In genomic region chr9:33024966-33025571, GRCh38 we compare ENCODE assay signal across 1 cellular context.
TF ChIP-seq lines count a peak whose summit lies in the region.

DNAJA1 (plus strand) TSS chr9:33025273; CDS start chr9:33026485, 1,212 bp downstream.

TF ChIP-seq in HepG2, 621 proteins besides CTCF, POLR2A, EP300 and RAD21 (continued from another document and continues in another):
- no peak; the same call in 1 of the 2 replicates for TF ChIP-seq CREM (IDR thresholded peaks at IDR 0.05)
- no peak for TF ChIP-seq CREM (CRISPR knock-in tag; IDR thresholded peaks at IDR 0.05)
- no peak for TF ChIP-seq SNRNP70 (IDR thresholded peaks at IDR 0.05; ENCODE audit: low read depth, low read length)
- TF ChIP-seq RELA (CRISPR knock-in tag; IDR thresholded peaks at IDR 0.05): peak; percentile 23; the same call in 1 of the 2 replicates
- peak; percentile 49; the same call in 1 of the 2 replicates for TF ChIP-seq ZNF703 (CRISPR knock-in tag; IDR thresholded peaks at IDR 0.05; ENCODE audit: borderline replicate concordance)
- TF ChIP-seq ISL2 (CRISPR knock-in tag; IDR thresholded peaks at IDR 0.05): peak; percentile 75
- no peak for TF ChIP-seq HMG20A (CRISPR knock-in tag; IDR thresholded peaks at IDR 0.05; ENCODE audit: borderline replicate concordance)
- TF ChIP-seq ZNF367 (CRISPR knock-in tag; IDR thresholded peaks at IDR 0.05; ENCODE audit: borderline replicate concordance): no peak
- peak; percentile 85; the same call in 1 of the 2 replicates for TF ChIP-seq DMAP1 (CRISPR knock-in tag; IDR thresholded peaks at IDR 0.05)
- TF ChIP-seq TARDBP (CRISPR knock-in tag; IDR thresholded peaks at IDR 0.05): peak; percentile 78
- TF ChIP-seq, protein P1, sequence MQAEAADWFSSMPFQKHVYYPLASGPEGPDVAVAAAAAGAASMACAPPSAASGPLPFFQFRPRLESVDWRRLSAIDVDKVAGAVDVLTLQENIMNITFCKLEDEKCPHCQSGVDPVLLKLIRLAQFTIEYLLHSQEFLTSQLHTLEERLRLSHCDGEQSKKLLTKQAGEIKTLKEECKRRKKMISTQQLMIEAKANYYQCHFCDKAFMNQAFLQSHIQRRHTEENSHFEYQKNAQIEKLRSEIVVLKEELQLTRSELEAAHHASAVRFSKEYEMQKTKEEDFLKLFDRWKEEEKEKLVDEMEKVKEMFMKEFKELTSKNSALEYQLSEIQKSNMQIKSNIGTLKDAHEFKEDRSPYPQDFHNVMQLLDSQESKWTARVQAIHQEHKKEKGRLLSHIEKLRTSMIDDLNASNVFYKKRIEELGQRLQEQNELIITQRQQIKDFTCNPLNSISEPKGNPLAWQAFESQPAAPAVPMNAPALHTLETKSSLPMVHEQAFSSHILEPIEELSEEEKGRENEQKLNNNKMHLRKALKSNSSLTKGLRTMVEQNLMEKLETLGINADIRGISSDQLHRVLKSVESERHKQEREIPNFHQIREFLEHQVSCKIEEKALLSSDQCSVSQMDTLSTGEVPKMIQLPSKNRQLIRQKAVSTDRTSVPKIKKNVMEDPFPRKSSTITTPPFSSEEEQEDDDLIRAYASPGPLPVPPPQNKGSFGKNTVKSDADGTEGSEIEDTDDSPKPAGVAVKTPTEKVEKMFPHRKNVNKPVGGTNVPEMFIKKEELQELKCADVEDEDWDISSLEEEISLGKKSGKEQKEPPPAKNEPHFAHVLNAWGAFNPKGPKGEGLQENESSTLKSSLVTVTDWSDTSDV (CRISPR knock-in tag; IDR thresholded peaks at IDR 0.05): no peak
- TF ChIP-seq EZH2 (conservative IDR thresholded peaks at IDR 0.05; ENCODE audit: low read depth, low read length): no peak
- peak; percentile 46 for TF ChIP-seq MNT (IDR thresholded peaks at IDR 0.05)
- TF ChIP-seq ZNF224 (CRISPR knock-in tag; IDR thresholded peaks at IDR 0.05): no peak
- TF ChIP-seq ARHGAP35 (CRISPR knock-in tag; IDR thresholded peaks at IDR 0.05; ENCODE audit: borderline replicate concordance): peak; percentile 97
- TF ChIP-seq ZBED4 (CRISPR knock-in tag; IDR thresholded peaks at IDR 0.05; ENCODE audit: borderline replicate concordance): peak; percentile 66
- TF ChIP-seq, protein P2, sequence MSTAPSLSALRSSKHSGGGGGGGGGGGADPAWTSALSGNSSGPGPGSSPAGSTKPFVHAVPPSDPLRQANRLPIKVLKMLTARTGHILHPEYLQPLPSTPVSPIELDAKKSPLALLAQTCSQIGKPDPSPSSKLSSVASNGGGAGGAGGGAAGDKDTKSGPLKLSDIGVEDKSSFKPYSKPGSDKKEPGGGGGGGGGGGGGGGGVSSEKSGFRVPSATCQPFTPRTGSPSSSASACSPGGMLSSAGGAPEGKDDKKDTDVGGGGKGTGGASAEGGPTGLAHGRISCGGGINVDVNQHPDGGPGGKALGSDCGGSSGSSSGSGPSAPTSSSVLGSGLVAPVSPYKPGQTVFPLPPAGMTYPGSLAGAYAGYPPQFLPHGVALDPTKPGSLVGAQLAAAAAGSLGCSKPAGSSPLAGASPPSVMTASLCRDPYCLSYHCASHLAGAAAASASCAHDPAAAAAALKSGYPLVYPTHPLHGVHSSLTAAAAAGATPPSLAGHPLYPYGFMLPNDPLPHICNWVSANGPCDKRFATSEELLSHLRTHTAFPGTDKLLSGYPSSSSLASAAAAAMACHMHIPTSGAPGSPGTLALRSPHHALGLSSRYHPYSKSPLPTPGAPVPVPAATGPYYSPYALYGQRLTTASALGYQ (CRISPR knock-in tag; IDR thresholded peaks at IDR 0.05): no peak
- TF ChIP-seq DPF2 (CRISPR knock-in tag; IDR thresholded peaks at IDR 0.05; ENCODE audit: borderline replicate concordance, low read depth): no peak
- peak; percentile 37; the same call in 1 of the 2 replicates for TF ChIP-seq ZKSCAN1 (IDR thresholded peaks at IDR 0.05; ENCODE audit: low read length)
- no peak; the same call in none of the 2 replicates for TF ChIP-seq ZSCAN31 (CRISPR knock-in tag; IDR thresholded peaks at IDR 0.05; ENCODE audit: low read depth)
- TF ChIP-seq ZNF343 (CRISPR knock-in tag; IDR thresholded peaks at IDR 0.05): 0 out of 2 replicates have a peak, but pooled peaks have one; percentile 20
- no peak for TF ChIP-seq NFATC3 (CRISPR knock-in tag; IDR thresholded peaks at IDR 0.05)
- TF ChIP-seq PRMT3 (CRISPR knock-in tag; IDR thresholded peaks at IDR 0.05; ENCODE audit: borderline replicate concordance, low read depth): peak; percentile 76
- TF ChIP-seq, protein P3, sequence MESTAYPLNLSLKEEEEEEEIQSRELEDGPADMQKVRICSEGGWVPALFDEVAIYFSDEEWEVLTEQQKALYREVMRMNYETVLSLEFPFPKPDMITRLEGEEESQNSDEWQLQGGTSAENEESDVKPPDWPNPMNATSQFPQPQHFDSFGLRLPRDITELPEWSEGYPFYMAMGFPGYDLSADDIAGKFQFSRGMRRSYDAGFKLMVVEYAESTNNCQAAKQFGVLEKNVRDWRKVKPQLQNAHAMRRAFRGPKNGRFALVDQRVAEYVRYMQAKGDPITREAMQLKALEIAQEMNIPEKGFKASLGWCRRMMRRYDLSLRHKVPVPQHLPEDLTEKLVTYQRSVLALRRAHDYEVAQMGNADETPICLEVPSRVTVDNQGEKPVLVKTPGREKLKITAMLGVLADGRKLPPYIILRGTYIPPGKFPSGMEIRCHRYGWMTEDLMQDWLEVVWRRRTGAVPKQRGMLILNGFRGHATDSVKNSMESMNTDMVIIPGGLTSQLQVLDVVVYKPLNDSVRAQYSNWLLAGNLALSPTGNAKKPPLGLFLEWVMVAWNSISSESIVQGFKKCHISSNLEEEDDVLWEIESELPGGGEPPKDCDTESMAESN (CRISPR knock-in tag; conservative IDR thresholded peaks at IDR 0.05): peak; percentile 28
- TF ChIP-seq AKAP8 (CRISPR knock-in tag; IDR thresholded peaks at IDR 0.05): 0 out of 2 replicates have a peak, but pooled peaks have one; percentile 34
- TF ChIP-seq BRD4 (CRISPR knock-in tag; IDR thresholded peaks at IDR 0.05): no peak; the same call in 1 of the 2 replicates
- TF ChIP-seq RCOR2 (CRISPR knock-in tag; IDR thresholded peaks at IDR 0.05): peak; percentile 23; the same call in 1 of the 2 replicates
- no peak for TF ChIP-seq KDM4B (CRISPR knock-in tag; IDR thresholded peaks at IDR 0.05)
- TF ChIP-seq ZNF7 (CRISPR knock-in tag; IDR thresholded peaks at IDR 0.05): no peak
- TF ChIP-seq, protein P4, sequence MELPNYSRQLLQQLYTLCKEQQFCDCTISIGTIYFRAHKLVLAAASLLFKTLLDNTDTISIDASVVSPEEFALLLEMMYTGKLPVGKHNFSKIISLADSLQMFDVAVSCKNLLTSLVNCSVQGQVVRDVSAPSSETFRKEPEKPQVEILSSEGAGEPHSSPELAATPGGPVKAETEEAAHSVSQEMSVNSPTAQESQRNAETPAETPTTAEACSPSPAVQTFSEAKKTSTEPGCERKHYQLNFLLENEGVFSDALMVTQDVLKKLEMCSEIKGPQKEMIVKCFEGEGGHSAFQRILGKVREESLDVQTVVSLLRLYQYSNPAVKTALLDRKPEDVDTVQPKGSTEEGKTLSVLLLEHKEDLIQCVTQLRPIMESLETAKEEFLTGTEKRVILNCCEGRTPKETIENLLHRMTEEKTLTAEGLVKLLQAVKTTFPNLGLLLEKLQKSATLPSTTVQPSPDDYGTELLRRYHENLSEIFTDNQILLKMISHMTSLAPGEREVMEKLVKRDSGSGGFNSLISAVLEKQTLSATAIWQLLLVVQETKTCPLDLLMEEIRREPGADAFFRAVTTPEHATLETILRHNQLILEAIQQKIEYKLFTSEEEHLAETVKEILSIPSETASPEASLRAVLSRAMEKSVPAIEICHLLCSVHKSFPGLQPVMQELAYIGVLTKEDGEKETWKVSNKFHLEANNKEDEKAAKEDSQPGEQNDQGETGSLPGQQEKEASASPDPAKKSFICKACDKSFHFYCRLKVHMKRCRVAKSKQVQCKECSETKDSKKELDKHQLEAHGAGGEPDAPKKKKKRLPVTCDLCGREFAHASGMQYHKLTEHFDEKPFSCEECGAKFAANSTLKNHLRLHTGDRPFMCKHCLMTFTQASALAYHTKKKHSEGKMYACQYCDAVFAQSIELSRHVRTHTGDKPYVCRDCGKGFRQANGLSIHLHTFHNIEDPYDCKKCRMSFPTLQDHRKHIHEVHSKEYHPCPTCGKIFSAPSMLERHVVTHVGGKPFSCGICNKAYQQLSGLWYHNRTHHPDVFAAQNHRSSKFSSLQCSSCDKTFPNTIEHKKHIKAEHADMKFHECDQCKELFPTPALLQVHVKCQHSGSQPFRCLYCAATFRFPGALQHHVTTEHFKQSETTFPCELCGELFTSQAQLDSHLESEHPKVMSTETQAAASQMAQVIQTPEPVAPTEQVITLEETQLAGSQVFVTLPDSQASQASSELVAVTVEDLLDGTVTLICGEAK (IDR thresholded peaks at IDR 0.05): no peak
- TF ChIP-seq, protein P4 (CRISPR knock-in tag; IDR thresholded peaks at IDR 0.05): peak; percentile 51
- no peak for TF ChIP-seq NR3C1 (CRISPR knock-in tag; IDR thresholded peaks at IDR 0.05)
- TF ChIP-seq, protein P5, sequence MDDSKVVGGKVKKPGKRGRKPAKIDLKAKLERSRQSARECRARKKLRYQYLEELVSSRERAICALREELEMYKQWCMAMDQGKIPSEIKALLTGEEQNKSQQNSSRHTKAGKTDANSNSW (CRISPR knock-in tag; IDR thresholded peaks at IDR 0.05; ENCODE audit: borderline replicate concordance): no peak
- peak; percentile 97 for TF ChIP-seq ZNF713 (CRISPR knock-in tag; IDR thresholded peaks at IDR 0.05)
- TF ChIP-seq, protein P6, sequence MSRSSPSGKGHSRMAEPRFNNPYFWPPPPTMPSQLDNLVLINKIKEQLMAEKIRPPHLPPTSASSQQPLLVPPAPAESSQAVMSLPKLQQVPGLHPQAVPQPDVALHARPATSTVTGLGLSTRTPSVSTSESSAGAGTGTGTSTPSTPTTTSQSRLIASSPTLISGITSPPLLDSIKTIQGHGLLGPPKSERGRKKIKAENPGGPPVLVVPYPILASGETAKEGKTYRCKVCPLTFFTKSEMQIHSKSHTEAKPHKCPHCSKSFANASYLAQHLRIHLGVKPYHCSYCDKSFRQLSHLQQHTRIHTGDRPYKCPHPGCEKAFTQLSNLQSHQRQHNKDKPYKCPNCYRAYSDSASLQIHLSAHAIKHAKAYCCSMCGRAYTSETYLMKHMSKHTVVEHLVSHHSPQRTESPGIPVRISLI (CRISPR knock-in tag; IDR thresholded peaks at IDR 0.05; ENCODE audit: borderline replicate concordance): 0 out of 2 replicates have a peak, but pooled peaks have one; percentile 27
- no peak for TF ChIP-seq SMC3 (IDR thresholded peaks at IDR 0.05; ENCODE audit: low read length)
- TF ChIP-seq SOX13 (IDR thresholded peaks at IDR 0.05): no peak
- TF ChIP-seq SOX13 (CRISPR knock-in tag; conservative IDR thresholded peaks at IDR 0.05 in 1 of 2, IDR thresholded peaks at IDR 0.05 in 1 of 2): peak in 1 of 2 experiments; percentile 11; a peak in 1 of 4 replicates
- no peak for TF ChIP-seq ZNF781 (CRISPR knock-in tag; IDR thresholded peaks at IDR 0.05; ENCODE audit: borderline replicate concordance, not compliant biosample characterization)
